In the genomic region with DNA sequence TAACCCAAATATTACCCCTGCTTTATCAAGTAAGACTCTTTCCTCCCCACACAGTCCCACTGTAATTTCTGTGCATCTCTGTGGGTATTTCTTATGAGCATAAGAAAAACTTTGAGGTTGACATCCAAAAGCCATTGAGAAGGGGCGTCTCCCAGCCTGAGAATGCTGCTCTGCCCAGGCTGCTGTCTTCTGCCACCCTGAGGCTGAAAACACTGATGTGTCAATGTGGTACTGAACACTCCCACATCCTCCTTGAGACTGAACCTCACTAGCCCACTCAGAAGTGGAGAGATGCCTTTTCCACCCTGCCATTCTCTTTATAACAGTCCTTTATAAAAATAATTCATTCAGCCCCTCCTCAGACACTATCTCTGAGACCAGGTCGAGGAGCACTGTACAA, we compare ENCODE assay signal across 18 cellular contexts.
DNase-seq lines count a peak whose midpoint lies in the region; ATAC-seq and TF ChIP-seq lines count a peak whose summit lies in the region.
"Had no signal": no experiment of that assay in that cellular context is flagged by ENCODE, and none has a peak within 500 bp of the region (broad histone marks: within the 10 kb centered on the region; RNA-seq: fewer than 3 reads in every experiment).

No MANE protein-coding gene starts in this region.

- peaks cover 17% of the 10 kb centered on the region for H3K4me1 ChIP-seq in OCI-LY3 (ENCODE audit: low read length)
- H3K4me1 ChIP-seq in foreskin keratinocyte: no peaks in the 10 kb centered on the region
- H3K4me1 ChIP-seq: HAP-1 had no signal

- peaks cover 9% of the 10 kb centered on the region for H3K27me3 Mint-ChIP-seq in activated T-cell treated with anti-CD3 and anti-CD28 coated beads, Interleukin-2, amount 50 U/mL, for 4 hours (ENCODE audit: low read depth)
- H3K27me3 Mint-ChIP-seq: CD4-positive, alpha-beta memory T cell had no signal

- H3K27me3 ChIP-seq in OCI-LY3 (ENCODE audit: low read depth, low read length): peaks cover 13% of the 10 kb centered on the region
- H3K27me3 ChIP-seq in foreskin keratinocyte: peaks cover 40% of the 10 kb centered on the region
- H3K27me3 ChIP-seq: sigmoid colon had no signal

- H3K4me3 Mint-ChIP-seq in activated T-cell treated with anti-CD3 and anti-CD28 coated beads, Interleukin-2, amount 50 U/mL, for 4 hours: no peak overlapping the region
- H3K4me3 Mint-ChIP-seq: activated naive CD8-positive, alpha-beta T cell; CD4-positive, alpha-beta memory T cell; mesothelial cell of epicardium; stimulated activated naive CD8-positive, alpha-beta T cell treated with anti-CD3 and anti-CD28 coated beads, Interleukin-15, Interleukin-2, amounts not matched to agents 100 ng/mL and 50 ng/mL, for 24 hours; T-helper 1 cell treated with Interleukin-12 subunit alpha and Interleukin-12 subunit beta and Interleukin-4 antibody, amounts not matched to agents 30 μg/mL and 1 μg/mL, for 36 hours had no signal

- H3K27ac ChIP-seq in OCI-LY3 (ENCODE audit: low read length): no peak overlapping the region
- no peak overlapping the region for H3K27ac ChIP-seq in foreskin keratinocyte
- H3K27ac ChIP-seq: sigmoid colon had no signal

- peaks cover 10% of the 10 kb centered on the region for H3K4me1 Mint-ChIP-seq in activated T-cell treated with anti-CD3 and anti-CD28 coated beads, Interleukin-2, amount 50 U/mL, for 4 hours (ENCODE audit: low read depth)

- H3K4me2 ChIP-seq in OCI-LY3 (ENCODE audit: low read length): no peak overlapping the region

- no peak for DNase-seq in activated T-cell treated with anti-CD3 and anti-CD28 coated beads, Interleukin-2, amount 50 U/mL, for 4 hours
- DNase-seq in activated T-cell treated with anti-CD3 and anti-CD28 coated beads, Interleukin-2, amount 50 U/mL, for 1 hour: no peak
- no peak for DNase-seq in foreskin keratinocyte
- no peak for DNase-seq in pons (ENCODE audit: low spot score)
- DNase-seq in NCI-H1694 treated with DMSO at 0.1 percent for 48 hours (lab: John Stamatoyannopoulos, UW): no peak
- DNase-seq: CD4-positive, alpha-beta memory T cell; hippocampal formation; NCI-H2171; nucleus accumbens; sigmoid colon had no signal

- no peaks in the 10 kb centered on the region for H3K9me3 Mint-ChIP-seq in activated T-cell treated with anti-CD3 and anti-CD28 coated beads, Interleukin-2, amount 50 U/mL, for 4 hours
- H3K9me3 Mint-ChIP-seq: mesothelial cell of epicardium; stimulated activated naive CD8-positive, alpha-beta T cell treated with anti-CD3 and anti-CD28 coated beads, Interleukin-15, Interleukin-2, amounts not matched to agents 100 ng/mL and 50 ng/mL, for 24 hours; T-helper 1 cell treated with Interleukin-12 subunit alpha and Interleukin-12 subunit beta and Interleukin-4 antibody, amounts not matched to agents 30 μg/mL and 1 μg/mL, for 36 hours had no signal

- H4K20me1 ChIP-seq in OCI-LY3 (ENCODE audit: insufficient read depth, low read length): no peaks in the 10 kb centered on the region

- H3K79me2 ChIP-seq in OCI-LY3 (ENCODE audit: low read length): no peaks in the 10 kb centered on the region

- H3K9ac ChIP-seq in OCI-LY3 (ENCODE audit: low read length): no peak overlapping the region

- no peaks in the 10 kb centered on the region for H3K36me3 ChIP-seq in OCI-LY3 (replicated peaks; ENCODE audit: low read depth, low read length)
- H3K36me3 ChIP-seq: HAP-1, sigmoid colon had no signal

- no peak overlapping the region for H2AFZ ChIP-seq in OCI-LY3 (ENCODE audit: low read depth, low read length)

- peak; percentile 74 to 84 for ATAC-seq in activated T-cell treated with anti-CD3 and anti-CD28 coated beads, Interleukin-2, amount 50 U/mL, for 4 hours
- peak; percentile 67 for ATAC-seq in GM18498 (IDR thresholded peaks at IDR 0.05; ENCODE audit: unreplicated experiment)
- no peak for ATAC-seq in foreskin keratinocyte
- no peak for ATAC-seq in GM21447 (IDR thresholded peaks at IDR 0.05; ENCODE audit: unreplicated experiment)

- H3K4me3 ChIP-seq in OCI-LY3 (ENCODE audit: low read length): no peak overlapping the region
- H3K4me3 ChIP-seq: HAP-1, sigmoid colon had no signal

- TF ChIP-seq CTCF in OCI-LY3 (IDR thresholded peaks at IDR 0.05; ENCODE audit: low read depth, low read length) (peak; percentile 41), foreskin keratinocyte (conservative IDR thresholded peaks at IDR 0.05) (peak; percentile 6)

- no peaks in the 10 kb centered on the region for H3K36me3 Mint-ChIP-seq in activated T-cell treated with anti-CD3 and anti-CD28 coated beads, Interleukin-2, amount 50 U/mL, for 4 hours (ENCODE audit: insufficient read depth)
- H3K36me3 Mint-ChIP-seq: activated naive CD8-positive, alpha-beta T cell; CD4-positive, alpha-beta memory T cell; mesothelial cell of epicardium had no signal

- H3K9me3 ChIP-seq in OCI-LY3 (ENCODE audit: insufficient read depth, low read length): no peaks in the 10 kb centered on the region
- H3K9me3 ChIP-seq: HAP-1, sigmoid colon had no signal

Comparison
In these comparisons a context has a peak if more than half of its experiments do, and no peak if none do; other contexts are left out.
1. ATAC-seq: peak in activated T-cell treated with anti-CD3 and anti-CD28 coated beads, Interleukin-2, amount 50 U/mL, for 4 hours (2 of 2) and GM18498 (single experiment); none in foreskin keratinocyte (single experiment) and GM21447 (single experiment).